In the genomic region with DNA sequence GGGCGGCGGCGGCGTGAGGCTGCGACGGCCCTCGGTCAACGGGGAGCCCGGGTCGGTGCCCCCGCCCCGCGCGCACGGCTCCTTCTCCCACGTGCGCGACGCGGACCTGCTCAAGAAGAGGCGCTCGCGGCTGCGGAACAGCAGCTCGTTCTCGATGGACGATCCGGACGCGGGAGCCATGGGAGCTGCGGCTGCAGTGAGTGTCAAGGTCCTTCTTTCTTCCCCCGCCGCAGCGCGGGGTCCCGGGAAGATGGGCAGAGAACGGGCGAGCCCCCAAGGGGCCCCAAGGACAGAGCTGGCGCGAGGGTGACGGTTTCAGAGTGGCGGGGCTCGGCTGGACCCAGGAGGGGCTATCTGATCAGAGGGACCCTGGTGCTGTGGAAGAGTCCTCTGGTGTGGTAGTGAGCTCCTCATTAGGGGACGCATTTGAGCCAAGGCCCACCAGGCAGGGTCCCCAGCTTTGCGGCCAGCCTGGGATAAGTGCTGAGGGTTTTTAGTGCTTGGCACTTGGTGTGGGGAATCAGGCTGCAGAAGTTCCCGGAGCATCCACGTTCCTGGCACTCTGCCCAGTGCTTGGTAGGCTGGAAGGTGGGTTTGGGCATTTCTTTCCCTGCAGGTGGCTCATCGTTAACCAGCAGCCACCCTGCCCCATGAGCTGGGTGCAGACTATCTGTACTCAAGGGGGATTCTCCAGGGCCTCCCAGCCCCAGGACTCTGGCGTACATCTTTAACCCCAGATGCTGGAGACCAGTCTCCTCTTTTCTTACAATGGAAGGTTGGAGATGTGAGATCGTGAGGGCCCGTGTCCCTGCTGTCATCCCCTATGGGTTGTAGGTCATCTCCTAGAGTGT, we compare ENCODE assay signal across 13 cellular contexts. TPM values are rescaled to one million over a fixed set of nuclear protein-coding genes. Genes with fewer than 3 reads are reported as not detected.
DNase-seq lines count a peak whose midpoint lies in the region; ATAC-seq and TF ChIP-seq lines count a peak whose summit lies in the region.
"Had no signal": no experiment of that assay in that cellular context is flagged by ENCODE, and none has a peak within 500 bp of the region (broad histone marks: within the 10 kb centered on the region; RNA-seq: fewer than 3 reads in every experiment).

No MANE protein-coding gene starts in this region.

- CTCF ChIA-PET in activated CD4-positive, alpha-beta T cell treated with anti-CD3 and anti-CD28 coated beads for 36 hours (lab: Charles Lee), result interaction anchor here (0.9 to 5.0 kb wide), 4 partner anchors 8 to 45 kb away, joined by 3 to 56 read pairs (median 27); a partner anchor contains a TSS

- intact Hi-C loops in activated CD4-positive, alpha-beta T cell treated with anti-CD3 and anti-CD28 coated beads for 36 hours (cut with DNase I, micrococcal nuclease), result loop anchor here in 1 of 2 experiments (5.0 kb wide), 1 partner anchor 218 kb away; no protein-coding TSS in a partner anchor
- intact Hi-C loops in sigmoid colon (cut with DNase I) (no loop called here), uterus (cut with DNase I; ENCODE audit: low total_unique reads) (loop anchor here (10.0 kb wide), 1 partner anchor 51 kb away; no protein-coding TSS in a partner anchor)

- H3K4me3 Mint-ChIP-seq in activated CD4-positive, alpha-beta T cell treated with anti-CD3 and anti-CD28 coated beads for 36 hours, result no peak overlapping the region
- H3K4me3 Mint-ChIP-seq: T-helper 17 cell had no signal

- TF ChIP-seq CTCF in coronary artery (IDR thresholded peaks at IDR 0.05), result no peak
- TF ChIP-seq CTCF in sigmoid colon (IDR thresholded peaks at IDR 0.05), result no peak
- TF ChIP-seq CTCF in uterus (IDR thresholded peaks at IDR 0.05), result no peak

- H3K27ac ChIP-seq in coronary artery, result peak overlapping the region; percentile 8 to 91
- H3K27ac ChIP-seq in sigmoid colon, result peak overlapping the region; percentile 77 to 98 (median 82)
- H3K27ac ChIP-seq in uterus, result no peak overlapping the region

- 89 to 90% methylated on average over 51 of the region's 51 CpGs for WGBS in sigmoid colon, 2 donors

- peaks cover 30 to 78% (median 44%) of the 10 kb centered on the region in 4 donors for H3K36me3 ChIP-seq in sigmoid colon
- no peaks in the 10 kb centered on the region for H3K36me3 ChIP-seq in uterus

- POLR2A ChIA-PET in activated CD4-positive, alpha-beta T cell treated with anti-CD3 and anti-CD28 coated beads for 36 hours (lab: Charles Lee), result interaction anchor here (1.1 kb wide), 1 partner anchor 8 kb away, joined by 4 read pairs; no protein-coding TSS in a partner anchor

- H3K4me3 ChIP-seq in coronary artery (no peak overlapping the region), sigmoid colon (no peak overlapping the region), uterus (no peak overlapping the region)

- no peak for DNase-seq in activated CD4-positive, alpha-beta T cell treated with anti-CD3 and anti-CD28 coated beads for 36 hours
- no peak for DNase-seq in activated CD4-positive, alpha-beta T cell treated with anti-CD3 and anti-CD28 coated beads for 4 hours
- DNase-seq in NCI-H1105 (lab: John Stamatoyannopoulos, UW) (peak; percentile 37), coronary artery (ENCODE audit: low spot score) (no peak), sigmoid colon (no peak), COLO829 (ENCODE audit: low spot score) (no peak), NCI-H774 (lab: John Stamatoyannopoulos, UW) (no peak), uterus (no peak)
- DNase-seq: ACHN; effector CD4-positive, alpha-beta T cell; naive thymus-derived CD8-positive, alpha-beta T cell; NCI-H187; T-helper 17 cell had no signal

- H3K4me1 ChIP-seq in sigmoid colon (peaks cover 0 to 74% (median 57%) of the 10 kb centered on the region in 4 donors), uterus (peaks cover 0 to 6% of the 10 kb centered on the region in 2 donors)

- peaks cover 52% of the 10 kb centered on the region for H3K36me3 Mint-ChIP-seq in activated CD4-positive, alpha-beta T cell treated with anti-CD3 and anti-CD28 coated beads for 36 hours (ENCODE audit: low read depth)

- peaks cover 39% of the 10 kb centered on the region for H3K4me1 Mint-ChIP-seq in activated CD4-positive, alpha-beta T cell treated with anti-CD3 and anti-CD28 coated beads for 36 hours

- H3K27ac Mint-ChIP-seq in activated CD4-positive, alpha-beta T cell treated with anti-CD3 and anti-CD28 coated beads for 36 hours, result peak overlapping the region; percentile 65
- H3K27ac Mint-ChIP-seq: T-helper 17 cell had no signal

- H3K27me3 Mint-ChIP-seq in activated CD4-positive, alpha-beta T cell treated with anti-CD3 and anti-CD28 coated beads for 36 hours, result no peaks in the 10 kb centered on the region
- H3K27me3 Mint-ChIP-seq: naive thymus-derived CD8-positive, alpha-beta T cell; T-helper 17 cell had no signal

- H3K9me3 ChIP-seq in sigmoid colon (no peaks in the 10 kb centered on the region), uterus (no peaks in the 10 kb centered on the region)

- TF ChIP-seq POLR2A in sigmoid colon (IDR thresholded peaks at IDR 0.05) (no peak), uterus (IDR thresholded peaks at IDR 0.05) (no peak)

- no peaks in the 10 kb centered on the region for H3K9me3 Mint-ChIP-seq in activated CD4-positive, alpha-beta T cell treated with anti-CD3 and anti-CD28 coated beads for 36 hours (ENCODE audit: low read depth)
- H3K9me3 Mint-ChIP-seq: naive thymus-derived CD8-positive, alpha-beta T cell had no signal

- no peaks in the 10 kb centered on the region for H3K27me3 ChIP-seq in sigmoid colon
- no peaks in the 10 kb centered on the region for H3K27me3 ChIP-seq in uterus

- ATAC-seq in activated CD4-positive, alpha-beta T cell treated with anti-CD3 and anti-CD28 coated beads for 36 hours, result no peak
- ATAC-seq: naive thymus-derived CD8-positive, alpha-beta T cell; T-helper 17 cell had no signal

- TF ChIP-seq EP300 in sigmoid colon (IDR thresholded peaks at IDR 0.05), result no peak

RNA-seq across cellular contexts. Expression of a gene that starts 9.8 kb away (rescaled TPM):
- total RNA-seq in activated CD4-positive, alpha-beta T cell treated with anti-CD3 and anti-CD28 coated beads for 36 hours, result 10 to 100 TPM; 88.3 to 98.8 TPM
- total RNA-seq in sigmoid colon (100 to 1,000 TPM; 148 to 366 (median 194) TPM), uterus (100 to 1,000 TPM in 1 of 4 donors, 10 to 100 TPM in 3; 44.2 to 159 (median 69.5) TPM)
- polyA plus RNA-seq in sigmoid colon, result 10 to 100 TPM; 31.2 to 71.2 (median 71.2) TPM

RNA-seq across cellular contexts. Expression of a gene that starts 10.0 kb away (rescaled TPM):
- under 1 TPM; 0.27 to 0.37 TPM for total RNA-seq in activated CD4-positive, alpha-beta T cell treated with anti-CD3 and anti-CD28 coated beads for 36 hours
- under 1 TPM in 2 of 4 donors, not detected in 2; 0.54 to 0.71 TPM for total RNA-seq in sigmoid colon
- polyA plus RNA-seq in sigmoid colon, result 1 to 10 TPM in 1 of 3 donors, not detected in 2; 1.4 TPM
- total RNA-seq in uterus, result 1 to 10 TPM in 1 of 4 donors, under 1 TPM in 1, not detected in 2; 0.26 to 5.8 TPM

RNA-seq across cellular contexts. Expression of a gene that starts 13.3 kb away (rescaled TPM):
- 10 to 100 TPM; 12.8 to 22.7 TPM for total RNA-seq in activated CD4-positive, alpha-beta T cell treated with anti-CD3 and anti-CD28 coated beads for 36 hours
- total RNA-seq in sigmoid colon, result 10 to 100 TPM; 61.2 to 96.7 (median 91.6) TPM
- polyA plus RNA-seq in sigmoid colon, result 10 to 100 TPM; 34.0 to 63.3 (median 38.4) TPM
- total RNA-seq in uterus, result 10 to 100 TPM; 13.9 to 83.0 (median 40.8) TPM

RNA-seq across cellular contexts. Expression of a gene that starts 15.3 kb away (rescaled TPM):
- 10 to 100 TPM; 50.7 to 56.4 TPM for total RNA-seq in activated CD4-positive, alpha-beta T cell treated with anti-CD3 and anti-CD28 coated beads for 36 hours
- 10 to 100 TPM; 24.9 to 61.0 (median 58.5) TPM for total RNA-seq in sigmoid colon
- polyA plus RNA-seq in sigmoid colon, result 10 to 100 TPM; 30.7 to 52.6 (median 36.6) TPM
- total RNA-seq in uterus, result 10 to 100 TPM; 12.3 to 42.6 (median 31.6) TPM

RNA-seq across cellular contexts. Expression of a gene that starts 27.5 kb away (rescaled TPM):
- total RNA-seq in activated CD4-positive, alpha-beta T cell treated with anti-CD3 and anti-CD28 coated beads for 36 hours, result 10 to 100 TPM; 57.8 to 72.7 TPM
- 100 to 1,000 TPM in 2 of 4 donors, 10 to 100 TPM in 2; 79.6 to 268 (median 117) TPM for total RNA-seq in sigmoid colon
- 10 to 100 TPM in 1 of 3 donors, 1 to 10 TPM in 2; 3.9 to 34.0 (median 9.6) TPM for polyA plus RNA-seq in sigmoid colon
- total RNA-seq in uterus, result 100 to 1,000 TPM; 131 to 240 (median 217) TPM

Comparison
In these comparisons a context has a peak if more than half of its experiments do, and no peak if none do; other contexts are left out.
1. H3K27ac ChIP-seq: peak in coronary artery (2 of 2) and sigmoid colon (4 of 4); none in uterus (0 of 2).